Comparison of ENCODE assay signal across 27 cellular contexts in genomic region chr9:119722384-119722783, GRCh38.
"Had no signal": no experiment of that assay in that cellular context is flagged by ENCODE, and none has a peak within 500 bp of the region (broad histone marks: within the 10 kb centered on the region; RNA-seq: fewer than 3 reads in every experiment).

No MANE protein-coding gene starts in this region.

- H2AFZ ChIP-seq: PC-9 had no signal

- H3K4me1 ChIP-seq: Peyer's patch, SJCRH30 had no signal

- DNase-seq: IMR-90; Karpas-422; KG1; MG63; NCI-H1092; NCI-H1105 treated with DMSO at 0.1 percent for 48 hours; NCI-H1417 treated with DMSO at 0.1 percent for 48 hours; NCI-H146; NCI-H1694 treated with DMSO at 0.1 percent for 48 hours; NCI-H1930; NCI-H2081; NCI-H2107; NCI-H2171; NCI-H226; NCI-H446; NCI-H510A; NCI-H524 treated with DMSO at 0.1 percent for 48 hours; NCI-H82; NK-92 treated with Interleukin-12 subunit alpha and Interleukin-12 subunit beta, amount 100 ng/mL, for 24 hours; OCI-M1; PC-9; Peyer's patch; SHP77 treated with DMSO at 0.1 percent for 48 hours; SJCRH30 had no signal

- H3K4me3 ChIP-seq: MG63, PC-9, Peyer's patch, SJCRH30 had no signal

- H3K27ac ChIP-seq: PC-9, Peyer's patch, SJCRH30 had no signal

- H3K9me3 ChIP-seq: MG63, Peyer's patch, SJCRH30 had no signal

- H3K36me3 ChIP-seq: MG63, Peyer's patch, SJCRH30 had no signal

- ATAC-seq: HepG2, Right ventricle myocardium inferior, SK-N-SH treated with all-trans-retinoic acid at 6 μM for 48 hours had no signal

- H3K4me2 ChIP-seq: PC-9 had no signal

- H3K27me3 ChIP-seq: MG63, Peyer's patch, SJCRH30 had no signal
